Comparison of ENCODE assay signal across 8 cellular contexts in genomic region chr19:14248578-14249011, GRCh38. TPM values are rescaled to one million over a fixed set of nuclear protein-coding genes. Genes with fewer than 3 reads are reported as not detected.
DNase-seq lines count a peak whose midpoint lies in the region; ATAC-seq and TF ChIP-seq lines count a peak whose summit lies in the region.

No MANE protein-coding gene starts in this region.

- H3K27me3 ChIP-seq in right atrium auricular region, result no peaks in the 10 kb centered on the region
- H3K27me3 ChIP-seq in psoas muscle (ENCODE audit: insufficient read depth in 3 of 3, low read length in 2 of 3), result peaks cover 0 to 33% (median 4%) of the 10 kb centered on the region in 3 donors

- H3K4me3 ChIP-seq in right atrium auricular region, result peak overlapping the region; percentile 57 to 67
- H3K4me3 ChIP-seq in psoas muscle, result peak overlapping the region; percentile 52

- intact Hi-C loops in psoas muscle (cut with DNase I), result no loop called here

- POLR2A ChIA-PET in GM10248 (lab: Yijun Ruan, JAX), result no interaction called here

- H3K4me1 ChIP-seq in right atrium auricular region (peaks cover 0 to 22% of the 10 kb centered on the region in 2 donors), psoas muscle (no peaks in the 10 kb centered on the region)

- TF ChIP-seq CTCF in GM10248 (IDR thresholded peaks at IDR 0.05; ENCODE audit: control extremely low read depth, extremely low read depth, low read depth, missing control alignments) (no peak), right atrium auricular region (IDR thresholded peaks at IDR 0.05) (no peak), psoas muscle (IDR thresholded peaks at IDR 0.05) (no peak)

- ATAC-seq in psoas muscle (no peak), GM19023 (IDR thresholded peaks at IDR 0.05; ENCODE audit: unreplicated experiment) (no peak), GM19395 (IDR thresholded peaks at IDR 0.05; ENCODE audit: unreplicated experiment) (no peak)

- DNase-seq in GM10248 (ENCODE audit: extremely low spot score) (peak; percentile 45), NCI-H82 treated with DMSO at 0.1 percent for 48 hours (lab: John Stamatoyannopoulos, UW; ENCODE audit: unreplicated experiment) (peak; percentile 88), right atrium auricular region (ENCODE audit: low spot score) (no peak), psoas muscle (no peak), GOT3 (lab: John Stamatoyannopoulos, UW) (no peak)
- peak; percentile 55 for DNase-seq in activated naive CD4-positive, alpha-beta T cell treated with anti-CD3 and anti-CD28 coated beads, Interleukin-2, amount 50 U/mL, for 16 hours

- CTCF ChIA-PET in GM10248 (lab: Yijun Ruan, JAX), result no interaction called here

- peak overlapping the region in 1 of 2 donors; percentile 53 for H3K27ac ChIP-seq in right atrium auricular region
- H3K27ac ChIP-seq in psoas muscle, result no peak overlapping the region

- H3K9me3 ChIP-seq in right atrium auricular region, result no peaks in the 10 kb centered on the region
- no peaks in the 10 kb centered on the region for H3K9me3 ChIP-seq in psoas muscle

- H3K36me3 ChIP-seq in right atrium auricular region, result no peaks in the 10 kb centered on the region
- H3K36me3 ChIP-seq in psoas muscle (ENCODE audit: insufficient read depth in 1 of 2, low read depth in 1 of 2), result no peaks in the 10 kb centered on the region

- WGBS in psoas muscle, 3 donors, result 0 to 1% (median 0%) methylated on average over 11 to 20 of the region's 20 CpGs

RNA-seq across cellular contexts. Expression of gene ADGRL1, which starts 42.6 kb away (rescaled TPM):
- total RNA-seq in right atrium auricular region (10 to 100 TPM; 21.0 to 31.2 TPM), psoas muscle (1 to 10 TPM; 1.7 to 2.6 (median 1.8) TPM)
- 1 to 10 TPM in 1 of 3 donors, under 1 TPM in 2; 0.38 to 1.1 (median 0.87) TPM for polyA plus RNA-seq in psoas muscle

Comparison
In these comparisons a context has a peak if more than half of its experiments do, and no peak if none do; other contexts are left out.
1. DNase-seq: peak in GM10248 (single experiment), NCI-H82 treated with DMSO at 0.1 percent for 48 hours (single experiment) and activated naive CD4-positive, alpha-beta T cell treated with anti-CD3 and anti-CD28 coated beads, Interleukin-2, amount 50 U/mL, for 16 hours (single experiment); none in right atrium auricular region (single experiment), psoas muscle (0 of 2) and GOT3 (single experiment).
2. RNA of gene ADGRL1, which starts 42.6 kb away (total RNA-seq): 21.0 to 31.2 TPM in right atrium auricular region; 1.7 to 2.6 TPM in psoas muscle; every median in the first group is over 4 times any median in the second.